Comparison of ENCODE assay signal across 8 cellular contexts in the genomic region with DNA sequence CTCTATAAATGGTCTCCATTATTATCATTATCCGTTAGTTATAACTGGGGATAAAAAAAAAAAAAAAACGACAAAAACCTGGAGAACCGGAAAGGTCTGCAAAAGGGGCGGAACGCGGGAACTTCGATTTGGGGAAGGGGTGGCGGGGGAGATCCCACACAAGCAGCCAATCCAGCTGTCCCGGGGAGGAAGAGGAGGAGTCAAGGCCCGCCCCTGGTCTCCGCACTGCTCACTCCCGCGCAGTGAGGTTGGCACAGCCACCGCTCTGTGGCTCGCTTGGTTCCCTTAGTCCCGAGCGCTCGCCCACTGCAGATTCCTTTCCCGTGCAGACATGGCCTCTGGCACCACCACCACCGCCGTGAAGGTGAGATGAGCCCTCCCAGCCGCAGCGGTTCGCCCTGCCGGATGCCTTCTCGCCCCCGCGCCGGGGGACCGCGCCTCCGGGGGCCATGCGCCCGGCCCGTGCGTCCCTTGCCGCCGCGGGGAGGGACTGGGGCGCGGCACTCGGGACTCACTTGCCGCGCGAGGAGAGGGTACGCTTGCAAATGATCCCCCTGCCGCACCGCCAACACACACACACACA. TPM values are rescaled to one million over a fixed set of nuclear protein-coding genes. Genes with fewer than 3 reads are reported as not detected.
DNase-seq lines count a peak whose midpoint lies in the region; ATAC-seq and TF ChIP-seq lines count a peak whose summit lies in the region.

A gene (plus strand): TSS at position 219 of the 583 bp plus-strand sequence. CDS start 113 bp downstream, at position 332.

- H3K27me3 ChIP-seq in SU-DHL-6 (ENCODE audit: low read length) = no peaks in the 10 kb centered on the region
- no peaks in the 10 kb centered on the region for H3K27me3 ChIP-seq in prostate gland (replicated peaks; ENCODE audit: insufficient read depth)
- H3K27me3 ChIP-seq in upper lobe of right lung = peaks cover 5% of the 10 kb centered on the region

- H3K4me3 ChIP-seq in HFF-Myc (replicated peaks; ENCODE audit: low read depth, low read length) (peak within 1 kb of the TSS; percentile 92), SU-DHL-6 (ENCODE audit: insufficient read depth, low read length, poor library complexity, severe bottlenecking) (peak within 1 kb of the TSS; percentile 78), prostate gland (peak within 1 kb of the TSS; percentile 69 to 73), upper lobe of right lung (peak within 1 kb of the TSS; percentile 90)

- no peaks in the 10 kb centered on the region for H3F3A ChIP-seq in SU-DHL-6 (ENCODE audit: insufficient read depth)

- TF ChIP-seq POLR2A in prostate gland (IDR thresholded peaks at IDR 0.05) = peak; percentile 80

- H3K36me3 ChIP-seq in SU-DHL-6 (ENCODE audit: low read length) = peaks cover 4% of the 10 kb centered on the region; the same call in 1 of the 2 replicates
- H3K36me3 ChIP-seq in prostate gland = no peaks in the 10 kb centered on the region
- no peaks in the 10 kb centered on the region for H3K36me3 ChIP-seq in upper lobe of right lung

- ATAC-seq in left ventricle myocardium superior (peak; percentile 99), upper lobe of right lung (peak; percentile 97)

- no peaks in the 10 kb centered on the region for H3K4me1 ChIP-seq in prostate gland (replicated peaks)
- peaks cover 15% of the 10 kb centered on the region for H3K4me1 ChIP-seq in upper lobe of right lung

- WGBS in prostate gland = under 1% methylated on average over 35 of the region's 48 CpGs

- H3K9me3 ChIP-seq in SU-DHL-6 (ENCODE audit: insufficient read depth, low read length) (no peaks in the 10 kb centered on the region), prostate gland (no peaks in the 10 kb centered on the region), upper lobe of right lung (no peaks in the 10 kb centered on the region)

- peaks cover 50% of the 10 kb centered on the region for H3K79me2 ChIP-seq in SU-DHL-6 (ENCODE audit: insufficient read depth, low read length)

- peak within 1 kb of the TSS; percentile 81 for H3K9ac ChIP-seq in SU-DHL-6 (ENCODE audit: low read length)

- peak within 1 kb of the TSS; percentile 85 for H3K4me2 ChIP-seq in SU-DHL-6 (ENCODE audit: low read depth, low read length, poor library complexity, severe bottlenecking)

- H4K20me1 ChIP-seq in SU-DHL-6 (ENCODE audit: low read depth, low read length) = peaks cover 7% of the 10 kb centered on the region; the same call in 1 of the 2 replicates

- H2AFZ ChIP-seq in SU-DHL-6 (ENCODE audit: low read depth, low read length, severe bottlenecking) = peak within 1 kb of the TSS; percentile 99

- H3K27ac ChIP-seq in SU-DHL-6 (ENCODE audit: low read depth, low read length) (peak within 1 kb of the TSS; percentile 63), prostate gland (peak within 1 kb of the TSS; percentile 87 to 92), upper lobe of right lung (peak within 1 kb of the TSS; percentile 90)

- DNase-seq in GM04504 (ENCODE audit: low read depth) = peak; percentile 81
- DNase-seq in HFF-Myc (ENCODE audit: extremely low read depth, low read depth) = peak; percentile 80
- peak; percentile 83 for DNase-seq in MV-4-11 (lab: John Stamatoyannopoulos, UW)
- peak; percentile 95 for DNase-seq in amniotic epithelial cell (ENCODE audit: low read depth)
- peak; percentile 93 for DNase-seq in left ventricle myocardium superior
- DNase-seq in prostate gland (ENCODE audit: low spot score) = peak; percentile 95
- DNase-seq in upper lobe of right lung = peak; percentile 93

- H3K9me2 ChIP-seq in SU-DHL-6 (replicated peaks; ENCODE audit: insufficient read depth, low read length) = no peaks in the 10 kb centered on the region

- intact Hi-C loops in left ventricle myocardium superior (cut with micrococcal nuclease) = no loop called here
- intact Hi-C loops in prostate gland (cut with DNase I) = loop anchor here (5.0 kb wide), 1 partner anchor 470 kb away; no protein-coding TSS in a partner anchor
- intact Hi-C loops in upper lobe of right lung (cut with DNase I) = no loop called here

- TF ChIP-seq CTCF in HFF-Myc (IDR thresholded peaks at IDR 0.05; ENCODE audit: low read depth, low read length, missing control alignments) = no peak
- TF ChIP-seq CTCF in SU-DHL-6 (IDR thresholded peaks at IDR 0.05; ENCODE audit: insufficient read depth, low read length, poor library complexity, severe bottlenecking) = no peak
- peak in 1 of 4 experiments; percentile 13 for TF ChIP-seq CTCF in prostate gland (IDR thresholded peaks at IDR 0.05)
- no peak for TF ChIP-seq CTCF in upper lobe of right lung (IDR thresholded peaks at IDR 0.05)

RNA-seq across cellular contexts. Expression of the gene that starts here (rescaled TPM):
- total RNA-seq in left ventricle myocardium superior = 25.7 TPM
- 10 to 100 TPM; 13.3 to 33.5 TPM for total RNA-seq in prostate gland
- 40.6 TPM for total RNA-seq in upper lobe of right lung

Comparison
In these comparisons a context has a peak if more than half of its experiments do, and no peak if none do; other contexts are left out.
1. Peak in every context shown above with its lines: DNase-seq, ATAC-seq, H3K4me3 ChIP-seq and H3K27ac ChIP-seq.